ENCODE assay signal across 1 cellular context in genomic region chr20:8568068-8568467, GRCh38.
TF ChIP-seq lines count a peak whose summit lies in the region.

No MANE protein-coding gene starts in this region.

TF ChIP-seq in HepG2, 621 proteins besides CTCF, POLR2A, EP300 and RAD21:
- TF ChIP-seq CEBPB (IDR thresholded peaks at IDR 0.05; ENCODE audit: borderline replicate concordance, low read depth, low read length) (peak; percentile 83; the same call in 1 of the 2 replicates), BCL6 (CRISPR knock-in tag; IDR thresholded peaks at IDR 0.05) (peak; percentile 65), PHF21A (CRISPR knock-in tag; IDR thresholded peaks at IDR 0.05) (no peak), HDAC1 (CRISPR knock-in tag; IDR thresholded peaks at IDR 0.05) (no peak), CEBPG (CRISPR knock-in tag; IDR thresholded peaks at IDR 0.05) (peak; percentile 72)
